Comparison of ENCODE assay signal across 8 cellular contexts in genomic region chr3:49554639-49555265, GRCh38. TPM values are rescaled to one million over a fixed set of nuclear protein-coding genes. Genes with fewer than 3 reads are reported as not detected.
DNase-seq lines count a peak whose midpoint lies in the region; ATAC-seq and TF ChIP-seq lines count a peak whose summit lies in the region.

No MANE protein-coding gene starts in this region.

- H3K36me3 ChIP-seq in DND-41 (ENCODE audit: insufficient read depth, low read length) (no peaks in the 10 kb centered on the region), Loucy (ENCODE audit: insufficient read depth, low read length) (no peaks in the 10 kb centered on the region), cardiac muscle cell (no peaks in the 10 kb centered on the region), psoas muscle (ENCODE audit: insufficient read depth in 1 of 2, low read depth in 1 of 2) (no peaks in the 10 kb centered on the region)

- DNase-seq in DND-41 = no peak
- peak in 1 of 2 donors; percentile 83 for DNase-seq in cardiac muscle cell (ENCODE audit: low read depth in 1 of 2, low spot score in 1 of 2)
- peak; percentile 62 to 82 for DNase-seq in psoas muscle
- no peak for DNase-seq in OCI-M2 (lab: John Stamatoyannopoulos, UW; ENCODE audit: unreplicated experiment)
- no peak for DNase-seq in cerebellum (ENCODE audit: low spot score)

- peaks cover 24% of the 10 kb centered on the region for H3K27me3 Mint-ChIP-seq in activated T-helper 17 cell treated with anti-CD3 and anti-CD28 coated beads, Interleukin-2, amount 50 U/mL, for 72 hours

- H3K4me2 ChIP-seq in DND-41 (ENCODE audit: insufficient read depth, low read length) = peak overlapping the region; percentile 76
- H3K4me2 ChIP-seq in Loucy (ENCODE audit: low read depth, low read length, poor library complexity, severe bottlenecking) = peak overlapping the region; percentile 73

- H3K4me1 Mint-ChIP-seq in activated T-helper 17 cell treated with anti-CD3 and anti-CD28 coated beads, Interleukin-2, amount 50 U/mL, for 72 hours = peaks cover 9% of the 10 kb centered on the region

- H3K9ac ChIP-seq in DND-41 (ENCODE audit: low read depth, low read length) (peak overlapping the region; percentile 38; the same call in 1 of the 2 replicates), Loucy (ENCODE audit: low read depth, low read length, poor library complexity, severe bottlenecking) (no peak overlapping the region)

- H3K9me3 Mint-ChIP-seq in activated T-helper 17 cell treated with anti-CD3 and anti-CD28 coated beads, Interleukin-2, amount 50 U/mL, for 72 hours = no peaks in the 10 kb centered on the region

- peak overlapping the region; percentile 15 to 62; a peak in 3 of 4 replicates for H3K4me3 ChIP-seq in DND-41 (ENCODE audit: low read depth in 1 of 2, low read length in 2 of 2)
- peak overlapping the region; percentile 62 for H3K4me3 ChIP-seq in Loucy (ENCODE audit: low read length, poor library complexity, severe bottlenecking)
- peak overlapping the region; percentile 32 for H3K4me3 ChIP-seq in cardiac muscle cell
- peak overlapping the region; percentile 94 for H3K4me3 ChIP-seq in psoas muscle

- no peak for TF ChIP-seq CTCF in DND-41 (IDR thresholded peaks at IDR 0.05; ENCODE audit: borderline replicate concordance, extremely low read depth, low read length, poor library complexity, severe bottlenecking)
- no peak for TF ChIP-seq CTCF in Loucy (conservative IDR thresholded peaks at IDR 0.05; ENCODE audit: low read length)
- no peak for TF ChIP-seq CTCF in cardiac muscle cell (IDR thresholded peaks at IDR 0.05; ENCODE audit: low read depth, low read length)
- TF ChIP-seq CTCF in psoas muscle (IDR thresholded peaks at IDR 0.05) = no peak

- H3K4me1 ChIP-seq in DND-41 (ENCODE audit: insufficient read depth, low read length) (peaks cover 30% of the 10 kb centered on the region), Loucy (ENCODE audit: insufficient read depth, low read length, poor library complexity, severe bottlenecking) (peaks cover 8% of the 10 kb centered on the region), cardiac muscle cell (ENCODE audit: low read depth) (peaks cover 11% of the 10 kb centered on the region), psoas muscle (peaks cover 10% of the 10 kb centered on the region)

- WGBS in psoas muscle, 3 donors = 1 to 2% (median 1%) methylated on average over 45 to 65 of the region's 65 CpGs

- H3K79me2 ChIP-seq in DND-41 (ENCODE audit: insufficient read depth, low read length) (0 out of 2 replicates have a peak, but pooled peaks cover 2% of the 10 kb centered on the region), Loucy (ENCODE audit: insufficient read depth, low read length) (no peaks in the 10 kb centered on the region)

- H3K36me3 Mint-ChIP-seq in activated T-helper 17 cell treated with anti-CD3 and anti-CD28 coated beads, Interleukin-2, amount 50 U/mL, for 72 hours (ENCODE audit: low read depth) = no peaks in the 10 kb centered on the region

- peak; percentile 64 for ATAC-seq in DND-41 (ENCODE audit: insufficient read depth, low read depth)
- ATAC-seq in GM21619 (IDR thresholded peaks at IDR 0.05; ENCODE audit: unreplicated experiment) = peak; percentile 48
- peak; percentile 86 for ATAC-seq in activated T-helper 17 cell treated with anti-CD3 and anti-CD28 coated beads, Interleukin-2, amount 50 U/mL, for 72 hours (replicated peaks)
- ATAC-seq in psoas muscle = peak; percentile 74 to 80 (median 77)

- H3K9me2 ChIP-seq in Loucy (replicated peaks; ENCODE audit: low read depth, low read length) = no peaks in the 10 kb centered on the region

- intact Hi-C loops in psoas muscle (cut with DNase I) = no loop called here

- H3F3A ChIP-seq in Loucy (ENCODE audit: low read depth) = no peaks in the 10 kb centered on the region

- H3K9me3 ChIP-seq in DND-41 (ENCODE audit: insufficient read depth, low read length, severe bottlenecking) (no peaks in the 10 kb centered on the region), Loucy (ENCODE audit: insufficient read depth, low read depth, low read length) (no peaks in the 10 kb centered on the region), cardiac muscle cell (ENCODE audit: low read depth) (no peaks in the 10 kb centered on the region), psoas muscle (no peaks in the 10 kb centered on the region)

- no peak overlapping the region for H3K27ac Mint-ChIP-seq in activated T-helper 17 cell treated with anti-CD3 and anti-CD28 coated beads, Interleukin-2, amount 50 U/mL, for 72 hours

- peak overlapping the region; percentile 50 for H3K4me3 Mint-ChIP-seq in activated T-helper 17 cell treated with anti-CD3 and anti-CD28 coated beads, Interleukin-2, amount 50 U/mL, for 72 hours

- H3K27me3 ChIP-seq in DND-41 (ENCODE audit: insufficient read depth, low read length, poor library complexity) (no peaks in the 10 kb centered on the region), Loucy (ENCODE audit: insufficient read depth, low read length, poor library complexity, severe bottlenecking) (no peaks in the 10 kb centered on the region), cardiac muscle cell (peaks cover 11% of the 10 kb centered on the region), psoas muscle (ENCODE audit: insufficient read depth in 3 of 3, low read length in 2 of 3) (no peaks in the 10 kb centered on the region)

- H3K27ac ChIP-seq in DND-41 (ENCODE audit: low read length) (no peak overlapping the region), cardiac muscle cell (no peak overlapping the region), psoas muscle (peak overlapping the region; percentile 30)

- H2AFZ ChIP-seq in DND-41 (ENCODE audit: low read depth, low read length) (no peak overlapping the region; the same call in 1 of the 2 replicates), Loucy (ENCODE audit: low read length) (no peak overlapping the region)

- H4K20me1 ChIP-seq in DND-41 (ENCODE audit: insufficient read depth, low read length) (0 out of 2 replicates have a peak, but pooled peaks cover 5% of the 10 kb centered on the region), Loucy (ENCODE audit: insufficient read depth, low read length, poor library complexity, severe bottlenecking) (no peaks in the 10 kb centered on the region)

RNA-seq across cellular contexts. Expression of gene BSN, which starts 0.5 kb away (rescaled TPM):
- under 1 TPM; 0.13 to 0.22 TPM for total RNA-seq in activated T-helper 17 cell treated with anti-CD3 and anti-CD28 coated beads, Interleukin-2, amount 50 U/mL, for 72 hours
- total RNA-seq in cardiac muscle cell = 1.9 and 2.1 TPM in 2 replicates
- polyA plus RNA-seq in cardiac muscle cell = 1.2 and 1.6 TPM in 2 replicates
- under 1 TPM; 0.22 to 0.95 (median 0.47) TPM for total RNA-seq in psoas muscle
- under 1 TPM; 0.08 to 0.20 (median 0.10) TPM for polyA plus RNA-seq in psoas muscle
- total RNA-seq in cerebellum = 13.7 TPM

Comparison
In these comparisons a context has a peak if more than half of its experiments do, and no peak if none do; other contexts are left out.
1. DNase-seq: peak in psoas muscle (2 of 2); none in DND-41 (single experiment), OCI-M2 (single experiment) and cerebellum (single experiment).
2. H3K4me3 ChIP-seq: peak in every context shown above with its lines; median percentile 94 in psoas muscle; 62 in Loucy; 38 in DND-41; 32 in cardiac muscle cell.
3. Peak in every context shown above with its lines, with median percentiles within 50 percentile points of each other: ATAC-seq.